ENCODE assay signal across 1 cellular context in genomic region chr2:96734899-96735585, GRCh38.
TF ChIP-seq lines count a peak whose summit lies in the region.

No MANE protein-coding gene starts in this region.

TF ChIP-seq in IMR-90, 13 proteins besides CTCF, POLR2A, EP300 and RAD21 (continued from another document):
- no peak for TF ChIP-seq USF2 (IDR thresholded peaks at IDR 0.05; ENCODE audit: low read depth, low read length)
- no peak for TF ChIP-seq MXI1 (IDR thresholded peaks at IDR 0.05; ENCODE audit: borderline replicate concordance, low read depth, low read length)
